Comparison of ENCODE assay signal across 1 cellular context in the genomic region with DNA sequence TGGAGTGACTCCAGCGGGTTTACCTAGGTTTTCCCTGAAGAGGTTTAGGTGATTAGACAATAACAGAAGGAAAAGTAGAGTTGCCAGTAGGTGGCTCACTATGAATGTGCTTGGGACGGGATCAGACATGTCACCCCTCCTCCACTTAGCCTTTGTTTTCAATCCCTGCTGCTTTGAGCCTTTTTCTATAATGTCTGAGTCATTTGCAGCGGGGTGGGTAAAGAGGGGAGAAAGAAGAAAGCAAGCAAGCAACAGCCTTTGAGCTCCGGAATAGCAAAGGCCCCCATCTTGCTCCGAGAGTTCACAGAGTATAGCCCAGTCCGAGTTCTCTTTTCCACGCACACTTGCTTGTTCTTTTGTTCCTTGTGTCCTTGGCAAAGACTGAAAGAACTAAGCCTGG.
TF ChIP-seq lines count a peak whose summit lies in the region.

No MANE protein-coding gene starts in this region.

TF ChIP-seq in HEK293, 187 proteins besides CTCF, POLR2A, EP300 and RAD21 (continued from another document):
- TF ChIP-seq, protein P1, sequence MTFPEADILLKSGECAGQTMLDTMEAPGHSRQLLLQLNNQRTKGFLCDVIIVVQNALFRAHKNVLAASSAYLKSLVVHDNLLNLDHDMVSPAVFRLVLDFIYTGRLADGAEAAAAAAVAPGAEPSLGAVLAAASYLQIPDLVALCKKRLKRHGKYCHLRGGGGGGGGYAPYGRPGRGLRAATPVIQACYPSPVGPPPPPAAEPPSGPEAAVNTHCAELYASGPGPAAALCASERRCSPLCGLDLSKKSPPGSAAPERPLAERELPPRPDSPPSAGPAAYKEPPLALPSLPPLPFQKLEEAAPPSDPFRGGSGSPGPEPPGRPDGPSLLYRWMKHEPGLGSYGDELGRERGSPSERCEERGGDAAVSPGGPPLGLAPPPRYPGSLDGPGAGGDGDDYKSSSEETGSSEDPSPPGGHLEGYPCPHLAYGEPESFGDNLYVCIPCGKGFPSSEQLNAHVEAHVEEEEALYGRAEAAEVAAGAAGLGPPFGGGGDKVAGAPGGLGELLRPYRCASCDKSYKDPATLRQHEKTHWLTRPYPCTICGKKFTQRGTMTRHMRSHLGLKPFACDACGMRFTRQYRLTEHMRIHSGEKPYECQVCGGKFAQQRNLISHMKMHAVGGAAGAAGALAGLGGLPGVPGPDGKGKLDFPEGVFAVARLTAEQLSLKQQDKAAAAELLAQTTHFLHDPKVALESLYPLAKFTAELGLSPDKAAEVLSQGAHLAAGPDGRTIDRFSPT (tag by site-specific recombination; IDR thresholded peaks at IDR 0.05) = no peak
